Comparison of ENCODE assay signal across 9 cellular contexts in genomic region chr11:47593934-47594855, GRCh38. TPM values are rescaled to one million over a fixed set of nuclear protein-coding genes. Genes with fewer than 3 reads are reported as not detected.
A peak's percentile ranks its signal among the peaks of the same experiment; 100 is the strongest.
DNase-seq lines count a peak whose midpoint lies in the region; ATAC-seq and TF ChIP-seq lines count a peak whose summit lies in the region.
"Had no signal": no experiment of that assay in that cellular context is flagged by ENCODE, and none has a peak within 500 bp of the region (broad histone marks: within the 10 kb centered on the region; RNA-seq: fewer than 3 reads in every experiment).

C1QTNF4 (minus strand) TSS chr11:47594411; CDS start chr11:47590810, 3,601 bp downstream.

- in situ Hi-C loops in astrocyte of the cerebellum (cut with HindIII; ENCODE audit: low sequenced_read_pairs), result no loop called here

- peaks cover 11 to 22% of the 10 kb centered on the region in 2 donors for H3K4me1 Mint-ChIP-seq in stimulated activated naive B cell treated with anti-CD40 and anti-IgM and Interleukin-4, amounts not matched to agents 10 μg/mL and 1 μg/mL and 100 μg/mL, for 72 hours

- H3K36me3 Mint-ChIP-seq in stimulated activated naive B cell treated with anti-CD40 and anti-IgM and Interleukin-4, amounts not matched to agents 10 μg/mL and 1 μg/mL and 100 μg/mL, for 72 hours, result no peaks in the 10 kb centered on the region

- no peaks in the 10 kb centered on the region for H3K9me3 ChIP-seq in iPS-20b (ENCODE audit: insufficient read depth, low read depth, low read length)

- peak within 1 kb of the TSS; percentile 26; the same call in 1 of the 2 replicates for H3K9ac ChIP-seq in iPS-20b (ENCODE audit: low read depth, low read length)

- peak within 1 kb of the TSS; percentile 48 to 62 for H3K4me3 Mint-ChIP-seq in stimulated activated naive B cell treated with anti-CD40 and anti-IgM and Interleukin-4, amounts not matched to agents 10 μg/mL and 1 μg/mL and 100 μg/mL, for 72 hours

- no peak for ATAC-seq in stimulated activated naive B cell treated with anti-CD40 and anti-IgM and Interleukin-4, amounts not matched to agents 10 μg/mL and 1 μg/mL and 100 μg/mL, for 72 hours (replicated peaks)

- H3K4me3 ChIP-seq in astrocyte of the cerebellum (ENCODE audit: low read depth, low read length) (peak within 1 kb of the TSS; percentile 37), iPS-20b (ENCODE audit: low read length) (peak within 1 kb of the TSS; percentile 78)

- H3K27me3 ChIP-seq in iPS-20b (ENCODE audit: insufficient read depth, low read length), result peaks cover 42% of the 10 kb centered on the region

- H3K27ac Mint-ChIP-seq in stimulated activated naive B cell treated with anti-CD40 and anti-IgM and Interleukin-4, amounts not matched to agents 10 μg/mL and 1 μg/mL and 100 μg/mL, for 72 hours, result no peak within 1 kb of the TSS

- H3K36me3 ChIP-seq in iPS-20b (ENCODE audit: insufficient read depth, low read depth, low read length), result no peaks in the 10 kb centered on the region

- H3K9me3 Mint-ChIP-seq in stimulated activated naive B cell treated with anti-CD40 and anti-IgM and Interleukin-4, amounts not matched to agents 10 μg/mL and 1 μg/mL and 100 μg/mL, for 72 hours, result no peaks in the 10 kb centered on the region

- DNase-seq in NCI-H1417 (lab: John Stamatoyannopoulos, UW) (peak in 2 of 3 experiments; percentile 27 to 56), NCI-H1417 treated with DMSO at 0.1 percent for 48 hours (lab: John Stamatoyannopoulos, UW) (no peak), astrocyte of the cerebellum (ENCODE audit: low read depth) (no peak), NCI-H345 treated with DMSO at 0.1 percent for 48 hours (lab: John Stamatoyannopoulos, UW; ENCODE audit: unreplicated experiment) (no peak), activated gamma-delta T cell (lab: John Stamatoyannopoulos, UW) (no peak), A172 (ENCODE audit: low spot score) (no peak)
- no peak for DNase-seq in stimulated activated naive B cell treated with anti-CD40 and anti-IgM and Interleukin-4, amounts not matched to agents 10 μg/mL and 1 μg/mL and 100 μg/mL, for 72 hours
- DNase-seq: activated naive CD4-positive, alpha-beta T cell had no signal

- no peak for TF ChIP-seq CTCF in astrocyte of the cerebellum (IDR thresholded peaks at IDR 0.05; ENCODE audit: low read depth, low read length, missing control alignments)

- H3K27me3 Mint-ChIP-seq in stimulated activated naive B cell treated with anti-CD40 and anti-IgM and Interleukin-4, amounts not matched to agents 10 μg/mL and 1 μg/mL and 100 μg/mL, for 72 hours, result peaks cover 39 to 50% of the 10 kb centered on the region in 2 donors

- H3K4me1 ChIP-seq in iPS-20b (ENCODE audit: insufficient read depth, low read length), result peaks cover 8% of the 10 kb centered on the region; the same call in 1 of the 2 replicates

- no peak within 1 kb of the TSS for H3K27ac ChIP-seq in iPS-20b (ENCODE audit: low read length)

RNA-seq across cellular contexts. Expression of gene C1QTNF4, which starts in this region (rescaled TPM):
- total RNA-seq in A172 (2014; rRNA removed; shearing (Covaris generic)), result not detected in 2 replicates

Comparison
In these comparisons a context has a peak if more than half of its experiments do, and no peak if none do; other contexts are left out.
1. DNase-seq: peak in NCI-H1417 (2 of 3); none in NCI-H1417 treated with DMSO at 0.1 percent for 48 hours (single experiment), astrocyte of the cerebellum (single experiment), stimulated activated naive B cell treated with anti-CD40 and anti-IgM and Interleukin-4, amounts not matched to agents 10 μg/mL and 1 μg/mL and 100 μg/mL, for 72 hours (single experiment), NCI-H345 treated with DMSO at 0.1 percent for 48 hours (single experiment), activated gamma-delta T cell (single experiment) and A172 (single experiment).